In the genomic region with DNA sequence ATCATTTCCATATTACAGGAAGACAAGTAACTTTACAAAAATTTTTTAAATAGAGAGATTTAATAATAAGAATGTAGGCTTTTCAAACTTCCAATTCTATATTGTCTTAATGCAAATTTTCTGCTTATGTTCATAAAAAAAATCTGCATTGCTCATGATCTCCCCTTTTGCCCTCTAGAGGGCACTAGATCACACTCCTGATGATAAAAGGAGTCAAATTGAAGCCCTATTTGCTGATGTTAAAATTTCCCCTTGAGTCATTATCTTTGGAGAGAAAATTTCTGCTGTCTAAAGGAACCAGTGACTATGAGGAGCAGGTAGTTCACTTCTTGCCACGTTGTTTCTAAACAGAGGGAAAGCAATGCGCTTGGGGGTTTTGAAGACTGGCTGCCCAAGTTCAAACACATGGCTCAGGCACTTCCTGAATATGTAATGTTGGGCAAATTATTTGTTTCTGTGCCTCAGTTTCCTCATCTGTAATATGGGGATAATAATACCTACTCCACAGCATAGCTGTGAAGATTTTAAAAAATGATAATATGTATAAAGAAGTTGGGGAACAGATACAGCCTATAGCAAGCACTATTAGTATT, we compare ENCODE assay signal across 9 cellular contexts.
DNase-seq lines count a peak whose midpoint lies in the region; ATAC-seq lines count a peak whose summit lies in the region.
"Had no signal": no experiment of that assay in that cellular context is flagged by ENCODE, and none has a peak within 500 bp of the region (broad histone marks: within the 10 kb centered on the region; RNA-seq: fewer than 3 reads in every experiment).

No MANE protein-coding gene starts in this region.

- DNase-seq in NCI-H2029 (lab: John Stamatoyannopoulos, UW) (peak; percentile 58), NCI-H2029 treated with DMSO at 0.1 percent for 48 hours (lab: John Stamatoyannopoulos, UW) (no peak), NCI-H1105 treated with DMSO at 0.1 percent for 48 hours (lab: John Stamatoyannopoulos, UW) (peak; percentile 57), amniotic stem cell (lab: John Stamatoyannopoulos, UW) (peak; percentile 35), left lobe of liver (ENCODE audit: low spot score) (no peak), putamen (ENCODE audit: low spot score) (no peak)
- DNase-seq: activated naive CD8-positive, alpha-beta T cell treated with anti-CD3 and anti-CD28 coated beads, Interleukin-2, amount 10 ng/mL, durations not matched to agents 7 days and 5 days had no signal

- peak; percentile 74 for ATAC-seq in GM21723 (IDR thresholded peaks at IDR 0.05; ENCODE audit: unreplicated experiment)
- ATAC-seq in left lobe of liver = peak; percentile 81
- ATAC-seq in HG02763 (IDR thresholded peaks at IDR 0.05; ENCODE audit: unreplicated experiment) = no peak

Comparison
In these comparisons a context has a peak if more than half of its experiments do, and no peak if none do; other contexts are left out.
1. DNase-seq: peak in NCI-H2029 (single experiment), NCI-H1105 treated with DMSO at 0.1 percent for 48 hours (single experiment) and amniotic stem cell (single experiment); none in NCI-H2029 treated with DMSO at 0.1 percent for 48 hours (single experiment), left lobe of liver (single experiment) and putamen (single experiment).